Comparison of ENCODE assay signal across 8 cellular contexts in the genomic region with DNA sequence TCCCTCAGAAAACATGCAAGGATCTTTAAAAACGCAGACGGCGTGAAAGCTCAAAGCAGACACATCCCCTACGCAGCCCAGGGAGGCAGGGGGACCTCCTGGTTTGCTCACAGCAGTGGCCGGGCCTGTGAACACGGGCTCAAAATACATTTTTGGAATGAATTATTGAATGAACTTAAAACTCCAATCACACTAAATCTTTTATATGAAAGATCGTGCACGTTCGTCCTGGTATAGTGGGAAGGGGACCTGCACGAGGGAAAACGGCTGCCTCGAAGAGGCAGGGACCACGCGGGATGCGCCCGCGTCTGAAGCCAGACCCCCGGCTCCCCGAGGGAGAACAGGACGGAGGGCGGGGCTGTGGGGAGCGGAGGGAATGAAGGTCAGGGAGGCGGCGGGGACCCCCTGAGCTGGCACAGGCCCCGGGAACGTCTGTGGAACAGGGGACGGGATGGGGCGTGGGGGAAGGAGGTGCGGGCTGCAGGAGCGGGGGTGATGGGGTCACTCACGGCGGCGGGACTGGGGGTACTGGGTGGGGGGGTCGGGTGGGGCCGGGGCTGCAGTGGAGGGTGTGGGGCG. TPM values are rescaled to one million over a fixed set of nuclear protein-coding genes. Genes with fewer than 3 reads are reported as not detected.
DNase-seq lines count a peak whose midpoint lies in the region; ATAC-seq and TF ChIP-seq lines count a peak whose summit lies in the region.

No MANE protein-coding gene starts in this region.

- TF ChIP-seq EP300 in SK-N-SH (IDR thresholded peaks at IDR 0.05; ENCODE audit: borderline replicate concordance in 1 of 2, low read depth in 1 of 2, low read length in 1 of 2), result no peak

- H3K36me3 Mint-ChIP-seq in HFFc6 (ENCODE audit: low read depth), result no peaks in the 10 kb centered on the region

- H3K4me3 ChIP-seq in SK-N-SH (ENCODE audit: low read depth in 2 of 2, low read length in 1 of 2) (peak overlapping the region in 1 of 2 experiments; percentile 54; a peak in 1 of 4 replicates), WERI-Rb-1 (ENCODE audit: low read depth, low read length) (peak overlapping the region; percentile 37), iPS-11a (ENCODE audit: low read depth, low read length) (peak overlapping the region; percentile 35)

- H3K4me1 Mint-ChIP-seq in HFFc6 (ENCODE audit: low read depth), result no peaks in the 10 kb centered on the region

- CTCF ChIA-PET in SK-N-SH (lab: Yijun Ruan, JAX), result interaction anchor here (0.7 to 0.8 kb wide), 2 partner anchors 20 to 45 kb away, joined by 3 to 4 read pairs; no protein-coding TSS in a partner anchor

- H3K27ac ChIP-seq in SK-N-SH (ENCODE audit: low read depth in 2 of 2, low read length in 1 of 2) (no peak overlapping the region), WERI-Rb-1 (no peak overlapping the region)

- H3K36me3 ChIP-seq in SK-N-SH (replicated peaks in 1 of 2; ENCODE audit: control insufficient read depth in 1 of 2, insufficient read depth in 2 of 2, low read length in 1 of 2) (no peaks in the 10 kb centered on the region), WERI-Rb-1 (no peaks in the 10 kb centered on the region)

- WGBS in SK-N-SH (ENCODE audit: low lambda C conversion rate), result 71% methylated on average over 25 of the region's 36 CpGs

- H3K4me2 ChIP-seq in SK-N-SH, result no peak overlapping the region

- no peak overlapping the region for H3K27ac Mint-ChIP-seq in HFFc6

- H3K9me2 ChIP-seq in SK-N-SH, result no peaks in the 10 kb centered on the region

- H3K27me3 ChIP-seq in SK-N-SH (ENCODE audit: insufficient read depth), result no peaks in the 10 kb centered on the region
- H3K27me3 ChIP-seq in WERI-Rb-1 (ENCODE audit: insufficient read depth, low read depth, severe bottlenecking), result peaks cover 6% of the 10 kb centered on the region

- H2AFZ ChIP-seq in SK-N-SH (ENCODE audit: low read depth), result no peak overlapping the region

- no peaks in the 10 kb centered on the region for H3F3A ChIP-seq in SK-N-SH (replicated peaks; ENCODE audit: insufficient read depth)

- no peaks in the 10 kb centered on the region for H3K79me2 ChIP-seq in SK-N-SH (ENCODE audit: insufficient read depth)

- no peak for TF ChIP-seq CTCF in SK-N-SH (IDR thresholded peaks at IDR 0.05)
- TF ChIP-seq CTCF in WERI-Rb-1 (IDR thresholded peaks at IDR 0.05; ENCODE audit: low read depth, low read length), result no peak
- TF ChIP-seq CTCF in HFFc6 (IDR thresholded peaks at IDR 0.05), result no peak

- H3K4me3 Mint-ChIP-seq in HFFc6, result no peak overlapping the region; the same call in 1 of the 2 replicates

- peaks cover 25% of the 10 kb centered on the region for H3K27me3 Mint-ChIP-seq in HFFc6 (ENCODE audit: insufficient read depth)

- ATAC-seq in SK-N-SH treated with all-trans-retinoic acid at 6 μM for 48 hours (no peak), GM18505 (IDR thresholded peaks at IDR 0.05; ENCODE audit: unreplicated experiment) (no peak)
- no peak for ATAC-seq in stimulated activated naive CD8-positive, alpha-beta T cell treated with anti-CD3 and anti-CD28 coated beads, Interleukin-15, Interleukin-2, amounts not matched to agents 100 U/mL and 50 U/mL, for 24 hours

- TF ChIP-seq RAD21 in SK-N-SH (IDR thresholded peaks at IDR 0.05; ENCODE audit: low read length), result no peak

- DNase-seq in SK-N-SH (peak; percentile 60), WERI-Rb-1 (no peak), 8988T (no peak), HFFc6 (no peak)
- peak; percentile 11 for DNase-seq in stimulated activated naive CD8-positive, alpha-beta T cell treated with anti-CD3 and anti-CD28 coated beads, Interleukin-15, Interleukin-2, amounts not matched to agents 100 U/mL and 50 U/mL, for 24 hours

- POLR2A ChIA-PET in SK-N-SH (lab: Yijun Ruan, JAX), result no interaction called here

- H3K9me3 ChIP-seq in SK-N-SH (no peaks in the 10 kb centered on the region), WERI-Rb-1 (ENCODE audit: severe bottlenecking) (peaks cover 5% of the 10 kb centered on the region)

- no peaks in the 10 kb centered on the region for H3K9me3 Mint-ChIP-seq in HFFc6

- TF ChIP-seq POLR2A in GM18505 (IDR thresholded peaks at IDR 0.05; ENCODE audit: borderline replicate concordance, extremely low read depth, insufficient read depth, insufficient read length), result no peak

- H4K20me1 ChIP-seq in SK-N-SH (ENCODE audit: insufficient read depth), result no peaks in the 10 kb centered on the region

- no peak overlapping the region for H3K9ac ChIP-seq in SK-N-SH

- peaks cover 0 to 3% of the 10 kb centered on the region in 2 experiments; a peak in 1 of 4 replicates for H3K4me1 ChIP-seq in SK-N-SH (ENCODE audit: control insufficient read depth in 1 of 2, insufficient read depth in 2 of 2, low read depth in 1 of 2, low read length in 1 of 2)

TF ChIP-seq in SK-N-SH, 30 proteins besides CTCF, POLR2A, EP300 and RAD21 (continues in another document):
- no peak for TF ChIP-seq NFIC (IDR thresholded peaks at IDR 0.05; ENCODE audit: borderline replicate concordance)
- TF ChIP-seq YY1 (IDR thresholded peaks at IDR 0.05; ENCODE audit: low read depth), result no peak
- TF ChIP-seq NRF1 (IDR thresholded peaks at IDR 0.05; ENCODE audit: low read depth, low read length), result no peak
- TF ChIP-seq FOXM1 (IDR thresholded peaks at IDR 0.05; ENCODE audit: low read depth), result no peak
- TF ChIP-seq TEAD4 (IDR thresholded peaks at IDR 0.05; ENCODE audit: borderline replicate concordance, insufficient read depth), result no peak
- no peak for TF ChIP-seq TAF1 (IDR thresholded peaks at IDR 0.05; ENCODE audit: borderline replicate concordance, low read depth, low read length)
- TF ChIP-seq, protein P1, sequence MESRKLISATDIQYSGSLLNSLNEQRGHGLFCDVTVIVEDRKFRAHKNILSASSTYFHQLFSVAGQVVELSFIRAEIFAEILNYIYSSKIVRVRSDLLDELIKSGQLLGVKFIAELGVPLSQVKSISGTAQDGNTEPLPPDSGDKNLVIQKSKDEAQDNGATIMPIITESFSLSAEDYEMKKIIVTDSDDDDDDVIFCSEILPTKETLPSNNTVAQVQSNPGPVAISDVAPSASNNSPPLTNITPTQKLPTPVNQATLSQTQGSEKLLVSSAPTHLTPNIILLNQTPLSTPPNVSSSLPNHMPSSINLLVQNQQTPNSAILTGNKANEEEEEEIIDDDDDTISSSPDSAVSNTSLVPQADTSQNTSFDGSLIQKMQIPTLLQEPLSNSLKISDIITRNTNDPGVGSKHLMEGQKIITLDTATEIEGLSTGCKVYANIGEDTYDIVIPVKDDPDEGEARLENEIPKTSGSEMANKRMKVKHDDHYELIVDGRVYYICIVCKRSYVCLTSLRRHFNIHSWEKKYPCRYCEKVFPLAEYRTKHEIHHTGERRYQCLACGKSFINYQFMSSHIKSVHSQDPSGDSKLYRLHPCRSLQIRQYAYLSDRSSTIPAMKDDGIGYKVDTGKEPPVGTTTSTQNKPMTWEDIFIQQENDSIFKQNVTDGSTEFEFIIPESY (IDR thresholded peaks at IDR 0.05; ENCODE audit: borderline replicate concordance, low read depth), result no peak
- no peak for TF ChIP-seq RFX5 (IDR thresholded peaks at IDR 0.05; ENCODE audit: low read length)

TF ChIP-seq in SK-N-SH treated with all-trans-retinoic acid at 6 μM for 48 hours, 23 proteins besides CTCF, POLR2A, EP300 and RAD21:
- TF ChIP-seq TCF4 (CRISPR knock-in tag; IDR thresholded peaks at IDR 0.05; ENCODE audit: borderline replicate concordance) (no peak), PATZ1 (CRISPR knock-in tag; IDR thresholded peaks at IDR 0.05; ENCODE audit: borderline replicate concordance) (no peak), GLIS3 (CRISPR knock-in tag; IDR thresholded peaks at IDR 0.05) (no peak)
- TF ChIP-seq, protein P2, sequence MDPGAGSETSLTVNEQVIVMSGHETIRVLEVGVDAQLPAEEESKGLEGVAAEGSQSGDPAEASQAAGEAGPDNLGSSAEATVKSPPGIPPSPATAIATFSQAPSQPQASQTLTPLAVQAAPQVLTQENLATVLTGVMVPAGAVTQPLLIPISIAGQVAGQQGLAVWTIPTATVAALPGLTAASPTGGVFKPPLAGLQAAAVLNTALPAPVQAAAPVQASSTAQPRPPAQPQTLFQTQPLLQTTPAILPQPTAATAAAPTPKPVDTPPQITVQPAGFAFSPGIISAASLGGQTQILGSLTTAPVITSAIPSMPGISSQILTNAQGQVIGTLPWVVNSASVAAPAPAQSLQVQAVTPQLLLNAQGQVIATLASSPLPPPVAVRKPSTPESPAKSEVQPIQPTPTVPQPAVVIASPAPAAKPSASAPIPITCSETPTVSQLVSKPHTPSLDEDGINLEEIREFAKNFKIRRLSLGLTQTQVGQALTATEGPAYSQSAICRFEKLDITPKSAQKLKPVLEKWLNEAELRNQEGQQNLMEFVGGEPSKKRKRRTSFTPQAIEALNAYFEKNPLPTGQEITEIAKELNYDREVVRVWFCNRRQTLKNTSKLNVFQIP (CRISPR knock-in tag; IDR thresholded peaks at IDR 0.05; ENCODE audit: borderline replicate concordance, low read depth), result no peak

RNA-seq across cellular contexts. Expression of gene PANX2, which starts 1.3 kb away (rescaled TPM):
- 1.3 and 2.4 TPM in 2 replicates for polyA plus RNA-seq in SK-N-SH (2012; rRNA removed)
- 1.5 and 2.4 TPM in 2 replicates for polyA plus RNA-seq in SK-N-SH (2012; cell fraction: cytosol; rRNA removed)
- 7.8 and 11.2 TPM in 2 replicates for polyA plus RNA-seq in SK-N-SH (2012; cell fraction: nucleus; rRNA removed)
- total RNA-seq in HFFc6 (2021; fragmentation: NEBNext Ultra II Directional; extraction: Animal tissue kit (Norgen Biotek cat#: 25700)), result 1 to 10 TPM; 1.2 to 2.3 (median 1.3) TPM

RNA-seq across cellular contexts. Expression of gene TRABD, which starts 16.4 kb away (rescaled TPM):
- polyA plus RNA-seq in SK-N-SH (2012; rRNA removed), result 36.7 and 50.6 TPM in 2 replicates
- 16.1 and 28.8 TPM in 2 replicates for polyA plus RNA-seq in SK-N-SH (2012; cell fraction: cytosol; rRNA removed)
- 246 and 320 TPM in 2 replicates for polyA plus RNA-seq in SK-N-SH (2012; cell fraction: nucleus; rRNA removed)
- 10 to 100 TPM; 25.0 to 36.0 (median 27.6) TPM for total RNA-seq in HFFc6 (2021; fragmentation: NEBNext Ultra II Directional; extraction: Animal tissue kit (Norgen Biotek cat#: 25700))

RNA-seq across cellular contexts. Expression of gene SELENOO, which starts 31.5 kb away (rescaled TPM):
- polyA plus RNA-seq in SK-N-SH (2012; rRNA removed), result 23.3 and 26.7 TPM in 2 replicates
- polyA plus RNA-seq in SK-N-SH (2012; cell fraction: cytosol; rRNA removed), result 6.7 and 11.5 TPM in 2 replicates
- polyA plus RNA-seq in SK-N-SH (2012; cell fraction: nucleus; rRNA removed), result 121 and 176 TPM in 2 replicates
- total RNA-seq in HFFc6 (2021; fragmentation: NEBNext Ultra II Directional; extraction: Animal tissue kit (Norgen Biotek cat#: 25700)), result 10 to 100 TPM; 14.4 to 18.0 (median 16.0) TPM

Comparison
In these comparisons a context has a peak if more than half of its experiments do, and no peak if none do; other contexts are left out.
1. DNase-seq: peak in SK-N-SH (single experiment) and stimulated activated naive CD8-positive, alpha-beta T cell treated with anti-CD3 and anti-CD28 coated beads, Interleukin-15, Interleukin-2, amounts not matched to agents 100 U/mL and 50 U/mL, for 24 hours (single experiment); none in WERI-Rb-1 (single experiment), 8988T (single experiment) and HFFc6 (single experiment).